In genomic region chr12:112794721-112795486, GRCh38 we compare ENCODE assay signal across 38 cellular contexts. TPM values are rescaled to one million over a fixed set of nuclear protein-coding genes. Genes with fewer than 3 reads are reported as not detected.
"Had no signal": no experiment of that assay in that cellular context is flagged by ENCODE, and none has a peak within 500 bp of the region (broad histone marks: within the 10 kb centered on the region; RNA-seq: fewer than 3 reads in every experiment).

No MANE protein-coding gene starts in this region.

- H3K4me1 Mint-ChIP-seq: activated CD4-positive, alpha-beta T cell treated with anti-CD3 and anti-CD28 coated beads, Interleukin-2, amount 10 ng/mL, durations not matched to agents 24 days and 14 days; activated naive CD4-positive, alpha-beta T cell treated with anti-CD3 and anti-CD28 coated beads, Interleukin-2, amount 50 U/mL, for 24 hours; activated naive CD8-positive, alpha-beta T cell treated with anti-CD3 and anti-CD28 coated beads, Interleukin-2, amount 10 ng/mL, durations not matched to agents 7 days and 5 days had no signal

- H3K36me3 Mint-ChIP-seq: activated naive CD4-positive, alpha-beta T cell treated with anti-CD3 and anti-CD28 coated beads, Interleukin-2, amount 50 U/mL, for 24 hours; activated naive CD8-positive, alpha-beta T cell treated with anti-CD3 and anti-CD28 coated beads, Interleukin-2, amount 10 ng/mL, durations not matched to agents 7 days and 5 days; brain had no signal

- ATAC-seq: activated CD8-positive, alpha-beta T cell treated with anti-CD3 and anti-CD28 coated beads for 36 hours; activated T-cell treated with anti-CD3 and anti-CD28 coated beads, Interleukin-2, amount 50 U/mL, for 72 hours; activated T-helper 17 cell treated with anti-CD3 and anti-CD28 coated beads, Interleukin-2, amount 50 U/mL, for 72 hours; PC-3; Right ventricle myocardium inferior had no signal

- H3K4me3 Mint-ChIP-seq: activated CD4-positive, alpha-beta T cell treated with anti-CD3 and anti-CD28 coated beads, Interleukin-2, amount 10 ng/mL, durations not matched to agents 24 days and 14 days; activated CD8-positive, alpha-beta T cell treated with anti-CD3 and anti-CD28 coated beads for 36 hours; activated naive CD4-positive, alpha-beta T cell treated with anti-CD3 and anti-CD28 coated beads, Interleukin-2, amount 50 U/mL, for 24 hours; activated naive CD8-positive, alpha-beta T cell treated with anti-CD3 and anti-CD28 coated beads, Interleukin-2, amount 10 ng/mL, durations not matched to agents 7 days and 5 days; activated T-cell treated with anti-CD3 and anti-CD28 coated beads, Interleukin-2, amount 50 U/mL, for 72 hours; activated T-helper 17 cell treated with anti-CD3 and anti-CD28 coated beads, Interleukin-2, amount 50 U/mL, for 72 hours; T-helper 1 cell treated with Interleukin-12 subunit alpha and Interleukin-12 subunit beta and Interleukin-4 antibody, amounts not matched to agents 30 μg/mL and 1 μg/mL, for 36 hours; T-helper 2 cell treated with Interferon-gamma antibody and Interleukin-4, amounts not matched to agents 5 μg/mL and 100 μg/mL, for 36 hours had no signal

- H3K27ac ChIP-seq: RWPE1 had no signal

- DNase-seq: activated CD4-positive, alpha-beta T cell treated with anti-CD3 and anti-CD28 coated beads, Interleukin-2, amount 10 ng/mL, durations not matched to agents 24 days and 14 days; activated CD4-positive, alpha-beta T cell treated with anti-CD3 and anti-CD28 coated beads, Interleukin-2, amount 50 U/mL, for 4 hours; activated CD8-positive, alpha-beta T cell treated with anti-CD3 and anti-CD28 coated beads for 36 hours; activated effector memory CD4-positive, alpha-beta T cell treated with anti-CD3 and anti-CD28 coated beads, Interleukin-2, amount 50 U/mL, for 16 hours; activated naive CD4-positive, alpha-beta T cell; activated naive CD8-positive, alpha-beta T cell treated with anti-CD3 and anti-CD28 coated beads, Interleukin-2, amount 10 ng/mL, durations not matched to agents 7 days and 5 days; activated T-cell treated with anti-CD3 and anti-CD28 coated beads, Interleukin-2, amount 50 U/mL, for 1 hour; activated T-cell treated with anti-CD3 and anti-CD28 coated beads, Interleukin-2, amount 50 U/mL, for 72 hours; amygdala; caudate nucleus; cerebellar nuclear complex; Kasumi-1; KG1; MM.1S; MV-4-11; NCI-H1092; NCI-H1436 treated with DMSO at 0.1 percent for 48 hours; NCI-H1694 treated with DMSO at 0.1 percent for 48 hours; NCI-H2029; NCI-H2171 treated with DMSO at 0.1 percent for 48 hours; NCI-H2227 treated with DMSO at 0.1 percent for 48 hours; NCI-H446; NCI-H510A treated with DMSO at 0.1 percent for 48 hours; NCI-H526 treated with DMSO at 0.1 percent for 48 hours; NCI-H82; NK-92 treated with Interleukin-12 subunit alpha and Interleukin-12 subunit beta, amount 100 ng/mL, for 24 hours; PC-3; SIG-M5 had no signal

- H3K9me3 Mint-ChIP-seq: activated CD8-positive, alpha-beta T cell treated with anti-CD3 and anti-CD28 coated beads for 36 hours; activated naive CD4-positive, alpha-beta T cell treated with anti-CD3 and anti-CD28 coated beads, Interleukin-2, amount 50 U/mL, for 24 hours; activated naive CD8-positive, alpha-beta T cell treated with anti-CD3 and anti-CD28 coated beads, Interleukin-2, amount 10 ng/mL, durations not matched to agents 7 days and 5 days; activated T-helper 17 cell treated with anti-CD3 and anti-CD28 coated beads, Interleukin-2, amount 50 U/mL, for 72 hours; T-helper 1 cell treated with Interleukin-12 subunit alpha and Interleukin-12 subunit beta and Interleukin-4 antibody, amounts not matched to agents 30 μg/mL and 1 μg/mL, for 36 hours; T-helper 2 cell treated with Interferon-gamma antibody and Interleukin-4, amounts not matched to agents 5 μg/mL and 100 μg/mL, for 36 hours had no signal

- H3K27ac Mint-ChIP-seq: activated CD4-positive, alpha-beta T cell treated with anti-CD3 and anti-CD28 coated beads, Interleukin-2, amount 10 ng/mL, durations not matched to agents 24 days and 14 days; activated CD8-positive, alpha-beta T cell treated with anti-CD3 and anti-CD28 coated beads for 36 hours; activated naive CD8-positive, alpha-beta T cell treated with anti-CD3 and anti-CD28 coated beads, Interleukin-2, amount 10 ng/mL, durations not matched to agents 7 days and 5 days; activated T-cell treated with anti-CD3 and anti-CD28 coated beads, Interleukin-2, amount 50 U/mL, for 72 hours; activated T-helper 17 cell treated with anti-CD3 and anti-CD28 coated beads, Interleukin-2, amount 50 U/mL, for 72 hours; T-helper 1 cell treated with Interleukin-12 subunit alpha and Interleukin-12 subunit beta and Interleukin-4 antibody, amounts not matched to agents 30 μg/mL and 1 μg/mL, for 36 hours; T-helper 2 cell treated with Interferon-gamma antibody and Interleukin-4, amounts not matched to agents 5 μg/mL and 100 μg/mL, for 36 hours had no signal

RNA-seq across cellular contexts. Expression of gene RPH3A, which starts 3.4 kb away (rescaled TPM):
- total RNA-seq: activated CD4-positive, alpha-beta T cell treated with anti-CD3 and anti-CD28 coated beads, Interleukin-2, amount 10 ng/mL, durations not matched to agents 24 days and 14 days; activated CD8-positive, alpha-beta memory T cell treated with anti-CD3 and anti-CD28 coated beads for 36 hours; activated CD8-positive, alpha-beta T cell treated with anti-CD3 and anti-CD28 coated beads for 36 hours; activated naive CD8-positive, alpha-beta T cell treated with anti-CD3 and anti-CD28 coated beads, Interleukin-2, amount 10 ng/mL, durations not matched to agents 7 days and 5 days; activated T-cell treated with anti-CD3 and anti-CD28 coated beads, Interleukin-2, amount 50 U/mL, for 72 hours; activated T-helper 17 cell treated with anti-CD3 and anti-CD28 coated beads, Interleukin-2, amount 50 U/mL, for 72 hours; bronchial epithelial cell; PC-3; SK-MEL-5 had no signal
